In the genomic region with DNA sequence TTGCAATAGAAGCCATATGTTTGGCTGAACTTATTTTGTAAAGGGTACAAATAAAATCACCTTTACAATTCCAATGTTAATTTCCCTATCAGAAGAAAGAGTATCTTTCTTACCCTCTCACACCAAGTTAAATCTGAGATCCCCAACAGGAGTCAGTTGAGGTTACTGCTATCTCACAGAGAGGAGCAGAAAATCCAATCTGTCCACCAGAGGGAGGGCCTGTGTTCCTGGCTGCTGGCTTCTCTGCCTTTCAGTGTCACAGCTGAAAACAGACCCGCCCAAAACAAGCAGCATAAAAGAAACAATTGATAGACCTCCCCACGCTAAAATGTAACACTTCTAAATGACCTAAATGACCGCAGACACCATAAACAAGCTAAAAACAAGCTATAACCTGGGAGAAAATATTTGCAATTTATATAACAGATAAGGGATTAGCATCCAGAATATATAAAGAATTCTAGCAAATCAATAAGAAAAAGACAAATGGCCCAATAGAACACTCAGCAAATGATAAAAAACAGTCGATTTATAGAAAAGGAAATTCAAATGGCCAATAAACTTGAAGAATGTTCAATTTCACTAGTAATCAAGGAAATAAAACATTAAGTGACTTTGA, we compare ENCODE assay signal across 8 cellular contexts. TPM values are rescaled to one million over a fixed set of nuclear protein-coding genes. Genes with fewer than 3 reads are reported as not detected.
DNase-seq lines count a peak whose midpoint lies in the region; ATAC-seq, FAIRE-seq and TF ChIP-seq lines count a peak whose summit lies in the region.

No MANE protein-coding gene starts in this region.

- H3K36me3 ChIP-seq in ovary, result no peaks in the 10 kb centered on the region

- no peak overlapping the region for H3K27ac ChIP-seq in ovary

- no peaks in the 10 kb centered on the region for H3K27me3 ChIP-seq in ovary

- no peak for ATAC-seq in GM21723 (IDR thresholded peaks at IDR 0.05; ENCODE audit: unreplicated experiment)
- ATAC-seq in GM21786 (IDR thresholded peaks at IDR 0.05; ENCODE audit: unreplicated experiment), result no peak

- FAIRE-seq in HTR-8/SVneo (lab: Jason Lieb, UNC), result no peak

- peak in 2 of 3 donors; percentile 14 to 38 for TF ChIP-seq CTCF in ovary (IDR thresholded peaks at IDR 0.05)

- H3K4me1 ChIP-seq in ovary (ENCODE audit: insufficient read depth), result no peaks in the 10 kb centered on the region

- DNase-seq in COLO829 (ENCODE audit: low spot score), result peak; percentile 81
- peak; percentile 63 for DNase-seq in HTR-8/SVneo (ENCODE audit: insufficient read length, low spot score)
- peak; percentile 50 for DNase-seq in OCI-M1 (lab: John Stamatoyannopoulos, UW)
- peak; percentile 73 for DNase-seq in activated effector memory CD4-positive, alpha-beta T cell treated with anti-CD3 and anti-CD28 coated beads, Interleukin-2, amount 50 U/mL, for 16 hours
- DNase-seq in germinal center (ENCODE audit: low spot score), result peak; percentile 41
- peak in 1 of 5 donors; percentile 54 for DNase-seq in ovary

- no peak for TF ChIP-seq POLR2A in ovary (IDR thresholded peaks at IDR 0.05)

- no peaks in the 10 kb centered on the region for H3K9me3 ChIP-seq in ovary

- no peak overlapping the region for H3K4me3 ChIP-seq in ovary

- intact Hi-C loops in ovary (cut with DNase I), result loop anchor here in 1 of 4 donors (10.0 kb wide), 1 partner anchor 183 kb away; no protein-coding TSS in a partner anchor

- no peak for TF ChIP-seq EP300 in ovary (IDR thresholded peaks at IDR 0.05)

- 43 to 47% (median 45%) methylated on average over 4 of the region's 4 CpGs for WGBS in ovary, 3 donors

RNA-seq across cellular contexts. Expression of a gene that starts 24.5 kb away (rescaled TPM):
- 10 to 100 TPM in 6 of 7 donors, 1 to 10 TPM in 1; 7.0 to 23.1 (median 17.8) TPM for total RNA-seq in ovary
- 10 to 100 TPM in 1 of 2 donors, 1 to 10 TPM in 1; 9.5 to 19.2 TPM for polyA plus RNA-seq in ovary
